Comparison of ENCODE assay signal across 20 cellular contexts in genomic region chr14:103239751-103240150, GRCh38.
"Had no signal": no experiment of that assay in that cellular context is flagged by ENCODE, and none has a peak within 500 bp of the region (broad histone marks: within the 10 kb centered on the region; RNA-seq: fewer than 3 reads in every experiment).

No MANE protein-coding gene starts in this region.

- DNase-seq: natural killer cell; occipital lobe; ovary; posterior cingulate gyrus; psoas muscle; right cardiac atrium; right lobe of liver; sigmoid colon; small intestine; stimulated activated CD4-positive, alpha-beta T cell treated with anti-CD3 and anti-CD28 coated beads, Interleukin-15, amount 100 ng/mL, for 24 hours; stimulated activated CD4-positive, alpha-beta T cell treated with anti-CD3 and anti-CD28 coated beads, Interleukin-2, amount 100 ng/mL, for 24 hours; stimulated activated CD4-positive, alpha-beta T cell treated with anti-CD3 and anti-CD28 coated beads, Interleukin-2, amount 100 ng/mL, for 48 hours; stimulated activated CD4-positive, alpha-beta T cell treated with anti-CD3 and anti-CD28 coated beads, Interleukin-4, amount 100 ng/mL, for 24 hours; stimulated activated naive B cell treated with anti-CD40 and anti-IgM and Interleukin-4, amounts not matched to agents 10 μg/mL and 1 μg/mL and 100 μg/mL, for 72 hours; stimulated activated naive CD4-positive, alpha-beta T cell treated with Interleukin-2 at 50 U/mL for 16 hours; stomach; thyroid gland; trophoblast cell; upper lobe of left lung had no signal

- ATAC-seq: natural killer cell; psoas muscle; right cardiac atrium; right lobe of liver; stimulated activated effector memory CD8-positive, alpha-beta T cell treated with anti-CD3 and anti-CD28 coated beads, Interleukin-12 subunit alpha, Interleukin-12 subunit beta, amount 100 ng/mL, for 72 hours; stimulated activated naive B cell treated with anti-CD40 and anti-IgM and Interleukin-4, amounts not matched to agents 10 μg/mL and 1 μg/mL and 100 μg/mL, for 72 hours had no signal
